ENCODE assay signal across 8 cellular contexts in genomic region chr6:33578588-33579011, GRCh38. TPM values are rescaled to one million over a fixed set of nuclear protein-coding genes. Genes with fewer than 3 reads are reported as not detected.
A peak's percentile ranks its signal among the peaks of the same experiment; 100 is the strongest.
DNase-seq lines count a peak whose midpoint lies in the region; ATAC-seq and TF ChIP-seq lines count a peak whose summit lies in the region.

No MANE protein-coding gene starts in this region.

- no peak overlapping the region for H3K9ac ChIP-seq in HUES48 (ENCODE audit: low read depth, low read length)

- H3K27me3 ChIP-seq in HUES48 (ENCODE audit: control insufficient read depth, insufficient read depth, low read length), result no peaks in the 10 kb centered on the region

- peaks cover 39% of the 10 kb centered on the region for H3K36me3 ChIP-seq in HUES48 (ENCODE audit: control insufficient read depth, insufficient read depth, low read length)

- H3K27ac ChIP-seq in HUES48 (ENCODE audit: low read depth, low read length), result no peak overlapping the region

- peak; percentile 35 for DNase-seq in activated CD4-positive, alpha-beta T cell treated with anti-CD3 and anti-CD28 coated beads, Interleukin-2, amount 50 U/mL, for 1 hour
- DNase-seq in fibroblast of villous mesenchyme (ENCODE audit: low read depth), result no peak
- DNase-seq in stimulated activated naive B cell treated with anti-CD40 and anti-IgM and Interleukin-4, amounts not matched to agents 10 μg/mL and 1 μg/mL and 100 μg/mL, for 72 hours, result no peak
- DNase-seq in mucosa of gallbladder (ENCODE audit: low spot score), result no peak
- no peak for DNase-seq in NCI-H2029 (lab: John Stamatoyannopoulos, UW)

- H3K4me3 Mint-ChIP-seq in stimulated activated naive B cell treated with anti-CD40 and anti-IgM and Interleukin-4, amounts not matched to agents 10 μg/mL and 1 μg/mL and 100 μg/mL, for 72 hours, result peak overlapping the region; percentile 80 to 95

- H3K27ac Mint-ChIP-seq in stimulated activated naive B cell treated with anti-CD40 and anti-IgM and Interleukin-4, amounts not matched to agents 10 μg/mL and 1 μg/mL and 100 μg/mL, for 72 hours, result peak overlapping the region; percentile 93

- ATAC-seq in stimulated activated naive B cell treated with anti-CD40 and anti-IgM and Interleukin-4, amounts not matched to agents 10 μg/mL and 1 μg/mL and 100 μg/mL, for 72 hours (replicated peaks), result peak in 1 of 2 donors; percentile 2
- ATAC-seq in HG02970 (IDR thresholded peaks at IDR 0.05; ENCODE audit: low FRiP score, unreplicated experiment) (no peak), HG03139 (IDR thresholded peaks at IDR 0.05; ENCODE audit: unreplicated experiment) (no peak)

- H3K27me3 Mint-ChIP-seq in stimulated activated naive B cell treated with anti-CD40 and anti-IgM and Interleukin-4, amounts not matched to agents 10 μg/mL and 1 μg/mL and 100 μg/mL, for 72 hours, result no peaks in the 10 kb centered on the region

- H3K36me3 Mint-ChIP-seq in stimulated activated naive B cell treated with anti-CD40 and anti-IgM and Interleukin-4, amounts not matched to agents 10 μg/mL and 1 μg/mL and 100 μg/mL, for 72 hours, result peaks cover 33 to 49% of the 10 kb centered on the region in 2 donors

- no peaks in the 10 kb centered on the region for H3K9me3 Mint-ChIP-seq in stimulated activated naive B cell treated with anti-CD40 and anti-IgM and Interleukin-4, amounts not matched to agents 10 μg/mL and 1 μg/mL and 100 μg/mL, for 72 hours

- TF ChIP-seq CTCF in fibroblast of villous mesenchyme (IDR thresholded peaks at IDR 0.05; ENCODE audit: insufficient read depth, low read depth, low read length), result no peak

- 0 out of 2 replicates have a peak, but pooled peaks cover 3% of the 10 kb centered on the region for H3K4me1 ChIP-seq in HUES48 (ENCODE audit: control insufficient read depth, insufficient read depth, low read length)

- 0 out of 2 replicates have a peak overlapping the region, but pooled peaks have one; percentile 89 for H3K4me3 ChIP-seq in HUES48 (ENCODE audit: low read depth, low read length)
- peak overlapping the region; percentile 85 for H3K4me3 ChIP-seq in fibroblast of villous mesenchyme (ENCODE audit: low read depth, low read length)

- no peaks in the 10 kb centered on the region for H3K9me3 ChIP-seq in HUES48 (ENCODE audit: control insufficient read depth, insufficient read depth, low read length)

- H3K4me1 Mint-ChIP-seq in stimulated activated naive B cell treated with anti-CD40 and anti-IgM and Interleukin-4, amounts not matched to agents 10 μg/mL and 1 μg/mL and 100 μg/mL, for 72 hours, result peaks cover 19 to 41% of the 10 kb centered on the region in 2 donors

RNA-seq across cellular contexts. Expression of gene BAK1, which starts 1.5 kb away (rescaled TPM):
- total RNA-seq in fibroblast of villous mesenchyme, result 20.0 and 30.7 TPM in 2 replicates
- 28.2 TPM for total RNA-seq in mucosa of gallbladder

RNA-seq across cellular contexts. Expression of gene ITPR3, which starts 42.5 kb away (rescaled TPM):
- total RNA-seq in fibroblast of villous mesenchyme (15.1 and 20.6 TPM in 2 replicates), mucosa of gallbladder (104 TPM)
